In the genomic region with DNA sequence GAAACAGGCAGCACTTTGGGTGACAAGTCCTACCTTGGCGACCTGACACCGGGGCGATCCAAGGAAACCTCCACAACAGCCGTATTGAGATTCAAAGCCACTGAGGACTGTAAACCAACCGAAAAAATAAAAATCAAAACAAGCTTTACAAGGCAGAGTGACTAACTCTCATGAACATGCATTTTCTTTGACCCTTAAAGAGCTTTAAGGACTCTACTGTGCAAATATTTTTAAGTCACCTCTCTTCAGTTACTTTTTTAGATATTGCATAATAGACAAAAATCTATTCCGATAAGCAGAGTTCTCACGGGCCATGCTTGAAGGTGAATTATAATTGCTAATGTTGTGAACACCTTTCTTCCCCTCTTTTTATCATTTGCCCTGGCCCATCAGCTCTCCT, we compare ENCODE assay signal across 30 cellular contexts. TPM values are rescaled to one million over a fixed set of nuclear protein-coding genes. Genes with fewer than 3 reads are reported as not detected.
DNase-seq lines count a peak whose midpoint lies in the region; ATAC-seq, FAIRE-seq and TF ChIP-seq lines count a peak whose summit lies in the region.
"Had no signal": no experiment of that assay in that cellular context is flagged by ENCODE, and none has a peak within 500 bp of the region (broad histone marks: within the 10 kb centered on the region; RNA-seq: fewer than 3 reads in every experiment).

No MANE protein-coding gene starts in this region.

- 29% methylated on average over 7 of the region's 7 CpGs for WGBS in A549 (ENCODE audit: missing lambda C conversion rate)

- H3K4me3 ChIP-seq in A549 (no peak overlapping the region), lower lobe of right lung (no peak overlapping the region)
- H3K4me3 ChIP-seq: BLaER1, GM12878 had no signal

- ATAC-seq in A549: no peak
- peak; percentile 62 to 91 for ATAC-seq in lower lobe of right lung
- ATAC-seq in GM21447 (IDR thresholded peaks at IDR 0.05; ENCODE audit: unreplicated experiment): no peak
- ATAC-seq: GM12878 had no signal

- DNase-seq in A549 (ENCODE audit: low read depth in 1 of 2, low spot score in 1 of 2): no peak
- DNase-seq in lower lobe of right lung: no peak
- no peak for DNase-seq in urothelium cell line (ENCODE audit: low spot score)
- DNase-seq in erythroblast (lab: John Stamatoyannopoulos, UW): no peak
- DNase-seq: ACHN; BE2C; C1 segment of cervical spinal cord; CD4-positive, alpha-beta memory T cell; CD4-positive, CD25-positive, alpha-beta regulatory T cell; CD8-positive, alpha-beta memory T cell; COR-L47; DMS 273 treated with DMSO at 0.1 percent for 48 hours; DMS153; DMS53; DMS79; DND-41; EL; GDM1 had no signal

- no peaks in the 10 kb centered on the region for H3K27me3 ChIP-seq in lower lobe of right lung (ENCODE audit: low read depth)
- H3K27me3 ChIP-seq: BLaER1 had no signal

- CTCF ChIA-PET in A549 (lab: Yijun Ruan, JAX): interaction anchor here (0.6 to 6.4 kb wide), 3 partner anchors 11 to 224 kb away, joined by 3 to 40 read pairs (median 6); no protein-coding TSS in a partner anchor

- no peak for TF ChIP-seq EP300 in A549 (IDR thresholded peaks at IDR 0.05)

- H3K9me3 ChIP-seq in A549 (no peaks in the 10 kb centered on the region), lower lobe of right lung (no peaks in the 10 kb centered on the region)
- H3K9me3 ChIP-seq: BE2C, BLaER1 had no signal

- no peaks in the 10 kb centered on the region for H3K36me3 ChIP-seq in lower lobe of right lung
- H3K36me3 ChIP-seq: BE2C, BLaER1 had no signal

- no peaks in the 10 kb centered on the region for H3K4me1 ChIP-seq in A549
- H3K4me1 ChIP-seq in lower lobe of right lung: peaks cover 9% of the 10 kb centered on the region
- H3K4me1 ChIP-seq: BE2C, BLaER1 had no signal

- FAIRE-seq in A549 (lab: Jason Lieb, UNC) (no peak), urothelium cell line (lab: Jason Lieb, UNC) (peak; percentile 17)
- FAIRE-seq: GM12878, GM12892, GM18507 had no signal

- no peak overlapping the region for H3K4me2 ChIP-seq in A549
- H3K4me2 ChIP-seq: BLaER1 had no signal

- intact Hi-C loops in lower lobe of right lung (cut with DNase I): no loop called here

- H3K27ac ChIP-seq in A549 (no peak overlapping the region), lower lobe of right lung (no peak overlapping the region)
- H3K27ac ChIP-seq: 22Rv1, BLaER1 had no signal

- TF ChIP-seq POLR2A in A549 (IDR thresholded peaks at IDR 0.05; ENCODE audit: low read length): no peak
- no peak for TF ChIP-seq POLR2A in erythroblast (IDR thresholded peaks at IDR 0.05; ENCODE audit: low read length)

- TF ChIP-seq RAD21 in A549 (conservative IDR thresholded peaks at IDR 0.05 in 1 of 2, IDR thresholded peaks at IDR 0.05 in 1 of 2): no peak

- TF ChIP-seq CTCF in A549 (IDR thresholded peaks at IDR 0.05) (no peak), lower lobe of right lung (IDR thresholded peaks at IDR 0.05) (no peak)

- POLR2A ChIA-PET in A549 (lab: Yijun Ruan, JAX): no interaction called here

TF ChIP-seq in A549, 52 proteins besides CTCF, POLR2A, EP300 and RAD21:
- TF ChIP-seq MAFK (IDR thresholded peaks at IDR 0.05; ENCODE audit: partially characterized antibody) (peak; percentile 3), HDAC2 (IDR thresholded peaks at IDR 0.05) (no peak), BHLHE40 (IDR thresholded peaks at IDR 0.05; ENCODE audit: low read depth, low read length) (no peak)

RNA-seq across cellular contexts. Expression of a gene that starts 38.3 kb away (rescaled TPM):
- polyA plus RNA-seq in A549 (2011; rRNA removed): not detected in 2 replicates
- polyA plus RNA-seq in A549 (2012; cell fraction: cytosol; rRNA removed): not detected in 2 replicates
- polyA plus RNA-seq in A549 (2012; cell fraction: nucleus; rRNA removed): not detected in 2 replicates
- polyA plus RNA-seq in A549 (2017; fragmentation: RNase III; extraction: RNeasy Plus Mini Kit Qiagen cat#74134 plus additional on column Dnase treatment): 0.11 TPM in 1 of 3 replicates, not detected in the others
- polyA minus RNA-seq in A549 (2011; rRNA and poly(A)+ RNA removed): not detected in 2 replicates
- total RNA-seq in lower lobe of right lung: not detected
- total RNA-seq: A172; A673; CD4-positive, alpha-beta memory T cell; CD4-positive, CD25-positive, alpha-beta regulatory T cell; CD8-positive, alpha-beta memory T cell; Daoy; G401; GM12878 had no signal
- polyA plus RNA-seq: AG04450; CD14-positive monocyte; CD4-positive, alpha-beta memory T cell; CD4-positive, CD25-positive, alpha-beta regulatory T cell; CD8-positive, alpha-beta memory T cell; GM12878 had no signal

Comparison
In these comparisons a context has a peak if more than half of its experiments do, and no peak if none do; other contexts are left out.
1. ATAC-seq: peak in lower lobe of right lung (2 of 2); none in A549 (0 of 2) and GM21447 (single experiment).